ENCODE assay signal across 8 cellular contexts in the genomic region with DNA sequence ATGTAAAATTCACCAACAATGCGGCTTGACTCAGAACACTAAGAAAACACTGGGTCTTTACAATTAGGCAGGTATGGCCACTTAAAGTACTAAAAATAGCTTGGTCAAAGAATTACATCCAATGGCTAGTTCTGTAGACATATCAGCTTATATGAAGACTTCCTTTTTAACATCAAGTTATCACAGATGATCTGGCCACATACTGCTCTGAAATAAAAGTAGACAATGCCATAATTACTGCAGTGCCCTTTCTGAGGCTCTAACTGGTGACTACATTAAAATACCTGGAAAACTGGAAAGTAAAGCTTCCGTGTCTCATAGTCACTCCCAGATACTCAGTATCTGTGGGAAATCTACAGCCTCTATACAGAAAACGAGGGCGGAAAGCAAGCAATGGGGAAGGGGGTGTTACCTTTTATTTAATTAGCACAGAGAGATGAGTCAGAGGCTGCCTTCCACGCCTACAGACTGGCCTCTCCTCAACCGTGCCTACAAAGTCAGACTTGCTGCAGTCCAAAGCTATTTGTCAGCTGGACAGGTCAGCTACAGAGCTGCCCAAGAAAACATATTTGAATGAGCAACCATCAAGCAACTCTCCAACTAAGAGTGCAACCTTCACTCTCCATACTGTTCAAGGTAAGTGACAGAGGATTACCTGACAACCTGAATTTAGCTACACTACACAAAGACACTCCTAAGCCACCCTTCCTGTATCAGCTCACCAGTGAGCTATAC. TPM values are rescaled to one million over a fixed set of nuclear protein-coding genes. Genes with fewer than 3 reads are reported as not detected.
A peak's percentile ranks its signal among the peaks of the same experiment; 100 is the strongest.
DNase-seq lines count a peak whose midpoint lies in the region; ATAC-seq, FAIRE-seq and TF ChIP-seq lines count a peak whose summit lies in the region.

No MANE protein-coding gene starts in this region.

- DNase-seq in SIG-M5 treated with dmso at 0.1 percent for 504 hours (lab: John Stamatoyannopoulos, UW; ENCODE audit: unreplicated experiment) (peak; percentile 82), SIG-M5 (lab: John Stamatoyannopoulos, UW) (no peak), NCI-H69 (lab: John Stamatoyannopoulos, UW) (peak; percentile 94), fibroblast of pulmonary artery (ENCODE audit: low read depth) (peak; percentile 86), pancreas (peak in 4 of 6 donors; percentile 42 to 71 (median 58)), NCI-H1436 (lab: John Stamatoyannopoulos, UW) (no peak)
- peak; percentile 43 for DNase-seq in activated T-cell treated with anti-CD3 and anti-CD28 coated beads, Interleukin-2, amount 50 U/mL, for 1 hour

- H3K9me3 ChIP-seq in pancreas: no peaks in the 10 kb centered on the region

- peak overlapping the region; percentile 21 for H3K4me3 ChIP-seq in fibroblast of pulmonary artery (replicated peaks; ENCODE audit: low read depth, low read length)
- H3K4me3 ChIP-seq in pancreas: no peak overlapping the region

- FAIRE-seq in pancreas (lab: Jason Lieb, UNC): no peak

- H3K4me1 ChIP-seq in pancreas: peaks cover 21 to 32% (median 23%) of the 10 kb centered on the region in 3 donors

- intact Hi-C loops in pancreas (cut with DNase I): no loop called here

- no peaks in the 10 kb centered on the region for H3K27me3 ChIP-seq in pancreas

- H3K27ac ChIP-seq in pancreas: peak overlapping the region; percentile 7 to 73 (median 46)

- TF ChIP-seq CTCF in fibroblast of pulmonary artery (IDR thresholded peaks at IDR 0.05; ENCODE audit: low read length, missing control alignments) (no peak), pancreas (IDR thresholded peaks at IDR 0.05) (no peak)

- H3K36me3 ChIP-seq in pancreas: no peaks in the 10 kb centered on the region

- WGBS in pancreas, 2 donors: 11 to 17% methylated on average over 6 of the region's 6 CpGs

- ATAC-seq in HG03039 (IDR thresholded peaks at IDR 0.05; ENCODE audit: unreplicated experiment) (peak; percentile 81), pancreas (peak; percentile 89 to 97 (median 93))

RNA-seq across cellular contexts. Expression of a gene that starts 8.7 kb away (rescaled TPM):
- 10 to 100 TPM; 11.6 to 43.2 (median 15.7) TPM for total RNA-seq in pancreas
- polyA plus RNA-seq in pancreas: 1 to 10 TPM; 3.7 to 5.2 TPM

Comparison
In these comparisons a context has a peak if more than half of its experiments do, and no peak if none do; other contexts are left out.
1. DNase-seq: peak in SIG-M5 treated with dmso at 0.1 percent for 504 hours (single experiment), NCI-H69 (single experiment), activated T-cell treated with anti-CD3 and anti-CD28 coated beads, Interleukin-2, amount 50 U/mL, for 1 hour (single experiment), fibroblast of pulmonary artery (single experiment) and pancreas (4 of 6); none in SIG-M5 (single experiment) and NCI-H1436 (single experiment).